Comparison of ENCODE assay signal across 1 cellular context in genomic region chr17:68101992-68102758, GRCh38.
TF ChIP-seq lines count a peak whose summit lies in the region.

No MANE protein-coding gene starts in this region.

TF ChIP-seq in HepG2, 621 proteins besides CTCF, POLR2A, EP300 and RAD21 (continued from another document and continues in another):
- TF ChIP-seq ZNF318 (CRISPR knock-in tag; IDR thresholded peaks at IDR 0.05) (no peak), FOXP4 (CRISPR knock-in tag; IDR thresholded peaks at IDR 0.05) (peak; percentile 27; the same call in 1 of the 2 replicates), ZNF616 (CRISPR knock-in tag; IDR thresholded peaks at IDR 0.05; ENCODE audit: low read depth) (no peak), SP2 (CRISPR knock-in tag; IDR thresholded peaks at IDR 0.05) (no peak; the same call in 1 of the 2 replicates), ZNF362 (CRISPR knock-in tag; IDR thresholded peaks at IDR 0.05; ENCODE audit: borderline replicate concordance) (no peak), DNMT1 (CRISPR knock-in tag; IDR thresholded peaks at IDR 0.05) (no peak), ZNF777 (CRISPR knock-in tag; IDR thresholded peaks at IDR 0.05) (peak; percentile 81), TMF1 (CRISPR knock-in tag; IDR thresholded peaks at IDR 0.05; ENCODE audit: low read depth) (no peak), CBX1 (IDR thresholded peaks at IDR 0.05; ENCODE audit: low read depth) (no peak), ATRX (CRISPR knock-in tag; IDR thresholded peaks at IDR 0.05; ENCODE audit: borderline replicate concordance) (no peak), DMAP1 (CRISPR knock-in tag; IDR thresholded peaks at IDR 0.05) (no peak), ZC3H13 (CRISPR knock-in tag; IDR thresholded peaks at IDR 0.05) (peak; percentile 42), SRSF4 (IDR thresholded peaks at IDR 0.05; ENCODE audit: low read depth, low read length, poor library complexity, severe bottlenecking) (no peak), ZNF18 (CRISPR knock-in tag; IDR thresholded peaks at IDR 0.05; ENCODE audit: insufficient replicate concordance) (no peak), RARA (CRISPR knock-in tag; IDR thresholded peaks at IDR 0.05) (no peak), ZBTB26 (CRISPR knock-in tag; IDR thresholded peaks at IDR 0.05; ENCODE audit: borderline replicate concordance) (no peak), ZNF274 (CRISPR knock-in tag; IDR thresholded peaks at IDR 0.05) (no peak; the same call in 1 of the 2 replicates), ATAD3A (CRISPR knock-in tag; IDR thresholded peaks at IDR 0.05) (no peak), NRL (CRISPR knock-in tag; IDR thresholded peaks at IDR 0.05; ENCODE audit: borderline replicate concordance) (no peak), RNF219 (CRISPR knock-in tag; IDR thresholded peaks at IDR 0.05) (0 out of 2 replicates have a peak, but pooled peaks have one; percentile 40), ZNF468 (CRISPR knock-in tag; IDR thresholded peaks at IDR 0.05) (no peak), ZNF674 (CRISPR knock-in tag; IDR thresholded peaks at IDR 0.05; ENCODE audit: low read depth) (no peak), RELA (CRISPR knock-in tag; IDR thresholded peaks at IDR 0.05) (no peak), ATF4 (CRISPR knock-in tag; IDR thresholded peaks at IDR 0.05) (0 out of 4 replicates have a peak, but pooled peaks of 1 of the 2 experiments have one; percentile 5), KAT7 (CRISPR knock-in tag; IDR thresholded peaks at IDR 0.05; ENCODE audit: borderline replicate concordance) (0 out of 2 replicates have a peak, but pooled peaks have one; percentile 28), CAMTA2 (CRISPR knock-in tag; IDR thresholded peaks at IDR 0.05; ENCODE audit: borderline replicate concordance) (no peak), ZNF784 (CRISPR knock-in tag; IDR thresholded peaks at IDR 0.05; ENCODE audit: borderline replicate concordance) (peak; percentile 23; the same call in 1 of the 2 replicates), SAFB2 (CRISPR knock-in tag; IDR thresholded peaks at IDR 0.05; ENCODE audit: borderline replicate concordance, low read depth) (no peak), ZNF547 (CRISPR knock-in tag; IDR thresholded peaks at IDR 0.05) (no peak; the same call in 1 of the 2 replicates), TBX3 (IDR thresholded peaks at IDR 0.05; ENCODE audit: borderline replicate concordance) (no peak), SAP130 (CRISPR knock-in tag; IDR thresholded peaks at IDR 0.05; ENCODE audit: low read depth) (no peak), HDAC1 (CRISPR knock-in tag; IDR thresholded peaks at IDR 0.05) (0 out of 2 replicates have a peak, but pooled peaks have one; percentile 4), ERF (CRISPR knock-in tag; IDR thresholded peaks at IDR 0.05) (no peak), ZSCAN20 (CRISPR knock-in tag; IDR thresholded peaks at IDR 0.05; ENCODE audit: borderline replicate concordance) (no peak), SP4 (CRISPR knock-in tag; IDR thresholded peaks at IDR 0.05) (no peak)
